Comparison of ENCODE assay signal across 16 cellular contexts in the genomic region with DNA sequence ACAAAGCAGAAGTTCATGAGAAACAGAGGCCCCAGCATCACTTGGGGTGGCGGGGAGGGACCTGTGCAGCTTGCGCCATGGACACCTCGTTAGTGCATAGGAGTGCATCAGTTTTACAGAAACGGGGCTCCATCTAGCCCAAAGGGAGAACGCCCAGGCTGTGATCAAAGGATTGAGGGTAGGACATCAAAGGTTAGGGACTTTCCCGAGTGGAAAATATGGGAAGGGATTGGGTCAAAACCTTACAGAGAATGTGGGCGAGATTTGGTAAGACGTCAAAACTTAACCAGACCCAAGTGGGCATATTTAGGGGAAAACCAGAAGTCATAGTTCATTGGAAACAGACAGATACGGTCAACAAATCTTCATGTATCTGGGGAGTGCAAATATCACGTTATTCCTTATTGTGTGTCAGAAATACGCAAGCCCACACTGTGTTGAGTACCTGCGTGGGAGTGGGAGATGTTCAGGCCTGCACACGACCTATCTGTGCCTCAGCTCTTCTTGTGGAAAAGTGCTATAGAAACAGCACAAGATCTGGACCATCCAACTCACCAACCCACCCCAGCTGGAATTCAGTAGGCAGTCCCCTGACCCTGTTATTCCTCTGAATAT. TPM values are rescaled to one million over a fixed set of nuclear protein-coding genes. Genes with fewer than 3 reads are reported as not detected.
A peak's percentile ranks its signal among the peaks of the same experiment; 100 is the strongest.
DNase-seq lines count a peak whose midpoint lies in the region; ATAC-seq and TF ChIP-seq lines count a peak whose summit lies in the region.
"Had no signal": no experiment of that assay in that cellular context is flagged by ENCODE, and none has a peak within 500 bp of the region (broad histone marks: within the 10 kb centered on the region; RNA-seq: fewer than 3 reads in every experiment).

No MANE protein-coding gene starts in this region.

- H3K9me3 Mint-ChIP-seq in activated B cell treated with CpG ODN at 0.5 μM for 24 hours (no peaks in the 10 kb centered on the region), glutamatergic neuron (ENCODE audit: unreplicated experiment) (peaks cover 3% of the 10 kb centered on the region), immature natural killer cell (no peaks in the 10 kb centered on the region)
- no peaks in the 10 kb centered on the region for H3K9me3 Mint-ChIP-seq in dendritic cell treated with granulocyte-macrophage colony-stimulating factor and Interleukin-4, amounts not matched to agents 40 ng/mL and 50 ng/mL, for 4 days
- H3K9me3 Mint-ChIP-seq in stimulated activated naive CD8-positive, alpha-beta T cell treated with anti-CD3 and anti-CD28 coated beads, Interleukin-15, Interleukin-2, amounts not matched to agents 100 ng/mL and 50 ng/mL, for 24 hours, result peaks cover 4% of the 10 kb centered on the region

- H3K27me3 Mint-ChIP-seq in activated B cell treated with CpG ODN at 0.5 μM for 24 hours, result no peaks in the 10 kb centered on the region
- H3K27me3 Mint-ChIP-seq in dendritic cell treated with granulocyte-macrophage colony-stimulating factor and Interleukin-4, amounts not matched to agents 40 ng/mL and 50 ng/mL, for 4 days, result peaks cover 7% of the 10 kb centered on the region
- no peaks in the 10 kb centered on the region for H3K27me3 Mint-ChIP-seq in stimulated activated naive CD8-positive, alpha-beta T cell treated with anti-CD3 and anti-CD28 coated beads, Interleukin-15, Interleukin-2, amounts not matched to agents 100 ng/mL and 50 ng/mL, for 24 hours
- H3K27me3 Mint-ChIP-seq in glutamatergic neuron (ENCODE audit: unreplicated experiment), result no peaks in the 10 kb centered on the region
- peaks cover 3 to 5% (median 4%) of the 10 kb centered on the region in 3 donors for H3K27me3 Mint-ChIP-seq in immature natural killer cell (ENCODE audit: low read depth in 3 of 3)

- no peak overlapping the region for H3K4me3 Mint-ChIP-seq in activated B cell treated with CpG ODN at 0.5 μM for 24 hours
- H3K4me3 Mint-ChIP-seq in dendritic cell treated with granulocyte-macrophage colony-stimulating factor and Interleukin-4, amounts not matched to agents 40 ng/mL and 50 ng/mL, for 4 days, result no peak overlapping the region
- peak overlapping the region; percentile 59 for H3K4me3 Mint-ChIP-seq in stimulated activated naive CD8-positive, alpha-beta T cell treated with anti-CD3 and anti-CD28 coated beads, Interleukin-15, Interleukin-2, amounts not matched to agents 100 ng/mL and 50 ng/mL, for 24 hours
- H3K4me3 Mint-ChIP-seq in glutamatergic neuron (ENCODE audit: unreplicated experiment), result no peak overlapping the region
- H3K4me3 Mint-ChIP-seq in immature natural killer cell, result peak overlapping the region in 1 of 5 donors; percentile 13

- ATAC-seq in activated B cell treated with CpG ODN at 0.5 μM for 24 hours (ENCODE audit: low read depth), result peak; percentile 10
- ATAC-seq: left lobe of liver had no signal

- no peak for TF ChIP-seq CTCF in activated B cell treated with CpG ODN at 0.5 μM for 24 hours (IDR thresholded peaks at IDR 0.05)
- TF ChIP-seq CTCF in glutamatergic neuron (IDR thresholded peaks at IDR 0.05; ENCODE audit: partially characterized antibody, unreplicated experiment), result no peak

- peak; percentile 54 to 70 (median 65) for DNase-seq in stimulated activated CD4-positive, alpha-beta T cell treated with anti-CD3 and anti-CD28 coated beads, Interleukin-12 subunit alpha, Interleukin-12 subunit beta, amount 100 ng/mL, for 48 hours (ENCODE audit: low read depth in 2 of 3, low spot score in 1 of 3)
- DNase-seq in stimulated activated CD4-positive, alpha-beta T cell treated with anti-CD3 and anti-CD28 coated beads, Interleukin-4, amount 100 ng/mL, for 4 hours, result no peak
- DNase-seq in activated B cell treated with CpG ODN at 0.5 μM for 24 hours (no peak), glutamatergic neuron (no peak), immature natural killer cell (no peak), H4 (ENCODE audit: low spot score) (no peak)
- DNase-seq: activated gamma-delta T cell treated with Interleukin-2 at 50 U/mL for 16 hours; brain microvascular endothelial cell; NCI-H345; NK-92 treated with Interleukin-12 subunit alpha and Interleukin-12 subunit beta, amount 100 ng/mL, for 24 hours; T-helper 1 cell had no signal

- H3K4me1 Mint-ChIP-seq in activated B cell treated with CpG ODN at 0.5 μM for 24 hours (peaks cover 7% of the 10 kb centered on the region), glutamatergic neuron (ENCODE audit: low read depth, unreplicated experiment) (no peaks in the 10 kb centered on the region), immature natural killer cell (peaks cover 4 to 9% of the 10 kb centered on the region in 2 donors)
- peaks cover 38% of the 10 kb centered on the region for H3K4me1 Mint-ChIP-seq in dendritic cell treated with granulocyte-macrophage colony-stimulating factor and Interleukin-4, amounts not matched to agents 40 ng/mL and 50 ng/mL, for 4 days (ENCODE audit: low read depth)
- peaks cover 66% of the 10 kb centered on the region for H3K4me1 Mint-ChIP-seq in stimulated activated naive CD8-positive, alpha-beta T cell treated with anti-CD3 and anti-CD28 coated beads, Interleukin-15, Interleukin-2, amounts not matched to agents 100 ng/mL and 50 ng/mL, for 24 hours (ENCODE audit: low read depth)

- CTCF ChIA-PET in activated B cell treated with CpG ODN at 0.5 μM for 24 hours (lab: Charles Lee), result no interaction called here

- H3K27ac Mint-ChIP-seq in activated B cell treated with CpG ODN at 0.5 μM for 24 hours (peak overlapping the region; percentile 26), glutamatergic neuron (ENCODE audit: unreplicated experiment) (no peak overlapping the region), immature natural killer cell (no peak overlapping the region)
- H3K27ac Mint-ChIP-seq in dendritic cell treated with granulocyte-macrophage colony-stimulating factor and Interleukin-4, amounts not matched to agents 40 ng/mL and 50 ng/mL, for 4 days, result peak overlapping the region; percentile 28
- H3K27ac Mint-ChIP-seq in stimulated activated naive CD8-positive, alpha-beta T cell treated with anti-CD3 and anti-CD28 coated beads, Interleukin-15, Interleukin-2, amounts not matched to agents 100 ng/mL and 50 ng/mL, for 24 hours, result peak overlapping the region; percentile 96

- intact Hi-C loops in activated B cell treated with CpG ODN at 0.5 μM for 24 hours (cut with micrococcal nuclease), result no loop called here
- intact Hi-C loops in dendritic cell treated with granulocyte-macrophage colony-stimulating factor and Interleukin-4, amounts not matched to agents 40 ng/mL and 50 ng/mL, for 4 days (cut with micrococcal nuclease), result no loop called here

- POLR2A ChIA-PET in activated B cell treated with CpG ODN at 0.5 μM for 24 hours (lab: Charles Lee), result interaction anchor here (0.8 to 2.6 kb wide), 2 partner anchors 10 to 357 kb away, joined by 3 to 25 read pairs; partner anchors contain the start of genes FFAR1 and GRAMD1A

- H3K36me3 Mint-ChIP-seq in activated B cell treated with CpG ODN at 0.5 μM for 24 hours (ENCODE audit: low read depth) (no peaks in the 10 kb centered on the region), glutamatergic neuron (ENCODE audit: unreplicated experiment) (no peaks in the 10 kb centered on the region), immature natural killer cell (no peaks in the 10 kb centered on the region)
- no peaks in the 10 kb centered on the region for H3K36me3 Mint-ChIP-seq in dendritic cell treated with granulocyte-macrophage colony-stimulating factor and Interleukin-4, amounts not matched to agents 40 ng/mL and 50 ng/mL, for 4 days (ENCODE audit: low read depth)
- no peaks in the 10 kb centered on the region for H3K36me3 Mint-ChIP-seq in stimulated activated naive CD8-positive, alpha-beta T cell treated with anti-CD3 and anti-CD28 coated beads, Interleukin-15, Interleukin-2, amounts not matched to agents 100 ng/mL and 50 ng/mL, for 24 hours (ENCODE audit: low read depth)

RNA-seq across cellular contexts. Expression of gene GRAMD1A, which starts 9.4 kb away (rescaled TPM):
- total RNA-seq in activated B cell treated with CpG ODN at 0.5 μM for 24 hours, result 52.9 and 54.4 TPM in 2 replicates
- total RNA-seq in glutamatergic neuron (ENCODE audit: unreplicated experiment), result 220 TPM
- polyA plus RNA-seq in immature natural killer cell, result 10 to 100 TPM in 1 of 3 donors, 1 to 10 TPM in 2; 6.7 to 19.1 (median 7.8) TPM
- total RNA-seq in H4 (2014; rRNA removed; shearing (Covaris generic)), result 21.3 and 22.0 TPM in 2 replicates

RNA-seq across cellular contexts. Expression of gene ZNF792, which starts 26.7 kb away (rescaled TPM):
- 4.8 and 4.9 TPM in 2 replicates for total RNA-seq in activated B cell treated with CpG ODN at 0.5 μM for 24 hours
- 6.4 TPM for total RNA-seq in glutamatergic neuron (ENCODE audit: unreplicated experiment)
- 10 to 100 TPM in 2 of 3 donors, 1 to 10 TPM in 1; 8.4 to 17.2 (median 10.6) TPM for polyA plus RNA-seq in immature natural killer cell
- total RNA-seq in H4 (2014; rRNA removed; shearing (Covaris generic)), result 6.3 and 7.6 TPM in 2 replicates

RNA-seq across cellular contexts. Expression of gene SCN1B, which starts 39.6 kb away (rescaled TPM):
- total RNA-seq in activated B cell treated with CpG ODN at 0.5 μM for 24 hours (0.34 and 0.47 TPM in 2 replicates), glutamatergic neuron (ENCODE audit: unreplicated experiment) (12.0 TPM)
- under 1 TPM; 0.27 to 0.83 (median 0.58) TPM for polyA plus RNA-seq in immature natural killer cell
- total RNA-seq in H4 (2014; rRNA removed; shearing (Covaris generic)), result 9.3 and 9.5 TPM in 2 replicates

RNA-seq across cellular contexts. Expression of gene HPN, which starts 50.8 kb away (rescaled TPM):
- total RNA-seq in activated B cell treated with CpG ODN at 0.5 μM for 24 hours (not detected in 2 replicates), glutamatergic neuron (ENCODE audit: unreplicated experiment) (0.29 TPM)
- not detected for polyA plus RNA-seq in immature natural killer cell
- not detected in 2 replicates for total RNA-seq in H4 (2014; rRNA removed; shearing (Covaris generic))
- total RNA-seq: dermis microvascular lymphatic vessel endothelial cell, frontal cortex had no signal

Comparison
In these comparisons a context has a peak if more than half of its experiments do, and no peak if none do; other contexts are left out.
1. DNase-seq: peak in stimulated activated CD4-positive, alpha-beta T cell treated with anti-CD3 and anti-CD28 coated beads, Interleukin-12 subunit alpha, Interleukin-12 subunit beta, amount 100 ng/mL, for 48 hours (3 of 3); none in stimulated activated CD4-positive, alpha-beta T cell treated with anti-CD3 and anti-CD28 coated beads, Interleukin-4, amount 100 ng/mL, for 4 hours (0 of 2), activated B cell treated with CpG ODN at 0.5 μM for 24 hours (single experiment), glutamatergic neuron (single experiment), immature natural killer cell (0 of 3) and H4 (single experiment).
2. H3K27ac Mint-ChIP-seq: peak in activated B cell treated with CpG ODN at 0.5 μM for 24 hours (single experiment), dendritic cell treated with granulocyte-macrophage colony-stimulating factor and Interleukin-4, amounts not matched to agents 40 ng/mL and 50 ng/mL, for 4 days (single experiment) and stimulated activated naive CD8-positive, alpha-beta T cell treated with anti-CD3 and anti-CD28 coated beads, Interleukin-15, Interleukin-2, amounts not matched to agents 100 ng/mL and 50 ng/mL, for 24 hours (single experiment); none in glutamatergic neuron (single experiment) and immature natural killer cell (0 of 6).